18 cellular contexts compared by ENCODE assay signal in the genomic region with DNA sequence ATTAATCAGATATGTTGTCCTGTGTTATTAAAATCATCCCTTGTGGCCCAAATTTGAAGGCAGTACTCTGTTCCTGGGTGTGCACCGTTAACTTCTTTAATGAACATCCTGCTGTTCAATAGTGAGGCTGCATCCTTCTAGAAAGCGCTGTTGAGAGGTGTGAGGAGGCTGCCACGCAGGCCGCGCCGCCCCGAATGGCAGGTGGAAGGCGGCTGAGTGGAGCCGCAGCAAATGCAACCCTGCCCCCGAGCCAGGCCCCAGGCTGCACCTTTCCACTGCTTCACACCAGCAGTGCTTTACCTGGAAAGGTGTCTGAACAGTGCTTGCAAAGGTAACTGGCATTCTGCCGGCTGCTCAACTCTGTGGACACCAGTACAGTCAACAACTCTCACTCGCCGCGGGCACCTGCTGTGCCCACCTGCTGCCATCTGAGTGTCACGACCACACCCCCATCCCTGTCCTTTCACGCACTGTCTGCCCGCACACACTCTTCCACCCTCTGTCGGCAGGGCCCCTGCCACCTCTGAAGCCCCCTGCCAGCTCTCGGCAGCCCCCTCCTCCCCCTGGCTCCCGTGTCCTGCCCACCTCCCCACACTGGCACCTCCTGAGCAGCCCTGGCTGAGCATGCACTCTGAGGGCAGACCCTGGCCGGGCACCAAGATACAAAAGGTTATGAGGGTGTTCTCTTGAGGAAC.
DNase-seq lines count a peak whose midpoint lies in the region; ATAC-seq, FAIRE-seq and TF ChIP-seq lines count a peak whose summit lies in the region.
"Had no signal": no experiment of that assay in that cellular context is flagged by ENCODE, and none has a peak within 500 bp of the region (broad histone marks: within the 10 kb centered on the region; RNA-seq: fewer than 3 reads in every experiment).

No MANE protein-coding gene starts in this region.

- CTCF ChIA-PET in GM12878 (lab: Yijun Ruan, JAX) = interaction anchor here (2.1 kb wide), 1 partner anchor 32 kb away, joined by 13 read pairs; no protein-coding TSS in a partner anchor

- peak overlapping the region; percentile 55 to 97 (median 92); a peak in 21 of 22 replicates for H3K4me2 ChIP-seq in BLaER1 treated with 17β-estradiol and CSF1 and Interleukin-3, amounts not matched to agents 10 nM and 100 nM
- 0 out of 2 replicates have a peak overlapping the region, but pooled peaks have one; percentile 57 for H3K4me2 ChIP-seq in GM12878 (ENCODE audit: control insufficient read depth, insufficient read depth)

- no peaks in the 10 kb centered on the region for H3K79me2 ChIP-seq in GM12878 (ENCODE audit: control insufficient read depth, insufficient read depth, low read length)

- FAIRE-seq in GM12878 (lab: Jason Lieb, UNC) = no peak
- FAIRE-seq: frontal cortex had no signal

- RAD21 ChIA-PET in GM12878 (lab: Charles Lee; ENCODE audit: unreplicated experiment) = interaction anchor here (0.9 to 6.7 kb wide), 4 partner anchors 26 to 76 kb away, joined by 3 to 129 read pairs (median 16); no protein-coding TSS in a partner anchor

- H3K9ac ChIP-seq in BLaER1 treated with 17β-estradiol and CSF1 and Interleukin-3, amounts not matched to agents 10 nM and 100 nM = peak overlapping the region in 4 of 11 experiments; percentile 45 to 55 (median 50); a peak in 6 of 22 replicates
- H3K9ac ChIP-seq in GM12878 (ENCODE audit: control insufficient read depth, insufficient read depth, low read length) = no peak overlapping the region

- no peak overlapping the region for H3K4me3 ChIP-seq in BLaER1 treated with 17β-estradiol and CSF1 and Interleukin-3, amounts not matched to agents 10 nM and 100 nM
- no peak overlapping the region for H3K4me3 ChIP-seq in GM12878
- H3K4me3 ChIP-seq in brain microvascular endothelial cell (ENCODE audit: low read depth, low read length) = no peak overlapping the region
- H3K4me3 ChIP-seq: coronary artery, left ventricle myocardium inferior, skin epidermis, thyroid gland had no signal

- no peak overlapping the region for H2AFZ ChIP-seq in GM12878 (ENCODE audit: control insufficient read depth, low read depth, low read length)

- peaks cover 66 to 100% (median 93%) of the 10 kb centered on the region in 11 experiments for H4K20me1 ChIP-seq in BLaER1 treated with 17β-estradiol and CSF1 and Interleukin-3, amounts not matched to agents 10 nM and 100 nM
- no peaks in the 10 kb centered on the region for H4K20me1 ChIP-seq in GM12878 (ENCODE audit: control insufficient read depth, insufficient read depth)

- TF ChIP-seq POLR2A in GM12878 (IDR thresholded peaks at IDR 0.05; ENCODE audit: low read depth, low read length) = no peak

- in situ Hi-C loops in GM12878 (cut with MboI) (no loop called here), brain microvascular endothelial cell (cut with HindIII; ENCODE audit: low pct_ligation_motif_present, low sequenced_read_pairs) (no loop called here)

- no TSS peak for BruUV-seq in GM12878 (replicated peaks; lab: Mats Ljungman, UMichigan)

- no peak for TF ChIP-seq RAD21 in GM12878 (IDR thresholded peaks at IDR 0.05; ENCODE audit: insufficient read depth, low read depth, low read length)

- peaks cover 72 to 100% (median 98%) of the 10 kb centered on the region in 10 experiments for H3K4me1 ChIP-seq in BLaER1 treated with 17β-estradiol and CSF1 and Interleukin-3, amounts not matched to agents 10 nM and 100 nM
- peaks cover 34% of the 10 kb centered on the region for H3K4me1 ChIP-seq in GM12878 (ENCODE audit: control insufficient read depth, insufficient read depth, low read length)

- POLR2A ChIA-PET in GM12878 (lab: Charles Lee) = interaction anchor here (1.2 to 7.1 kb wide), 3 partner anchors 11 to 46 kb away, joined by 4 to 77 read pairs (median 19); no protein-coding TSS in a partner anchor

- peak; percentile 68 for DNase-seq in DMS53 (lab: John Stamatoyannopoulos, UW)
- DNase-seq in NCI-H345 (lab: John Stamatoyannopoulos, UW) = peak; percentile 94
- DNase-seq in GM12878 (ENCODE audit: low read depth, low spot score) = no peak
- no peak for DNase-seq in head of caudate nucleus
- no peak for DNase-seq in foreskin melanocyte
- no peak for DNase-seq in brain microvascular endothelial cell
- DNase-seq: DMS 273 treated with DMSO at 0.1 percent for 48 hours, Kasumi-1, left ventricle myocardium inferior, NCI-H1436, NCI-H774, thyroid gland had no signal

- TF ChIP-seq CTCF in GM12878 (IDR thresholded peaks at IDR 0.05 in 2 of 3, conservative IDR thresholded peaks at IDR 0.05 in 1 of 3; ENCODE audit: control insufficient read depth in 2 of 3, extremely low read depth in 1 of 3, insufficient read depth in 1 of 3, low read depth in 3 of 3, low read length in 3 of 3) (no peak), brain microvascular endothelial cell (IDR thresholded peaks at IDR 0.05; ENCODE audit: low read depth, low read length, missing control alignments) (no peak)

- TF ChIP-seq EP300 in GM12878 (IDR thresholded peaks at IDR 0.05; ENCODE audit: borderline replicate concordance in 1 of 2, control insufficient read depth in 1 of 2, low read depth in 2 of 2, low read length in 2 of 2) = no peak

- H3K27me3 ChIP-seq in BLaER1 treated with 17β-estradiol and CSF1 and Interleukin-3, amounts not matched to agents 10 nM and 100 nM = no peaks in the 10 kb centered on the region
- H3K27me3 ChIP-seq in GM12878 (replicated peaks in 1 of 2; ENCODE audit: control insufficient read depth in 2 of 2, insufficient read depth in 2 of 2, low read length in 1 of 2) = no peaks in the 10 kb centered on the region
- no peaks in the 10 kb centered on the region for H3K27me3 ChIP-seq in brain microvascular endothelial cell (replicated peaks)
- H3K27me3 ChIP-seq: thyroid gland had no signal

- 73% methylated on average over 21 of the region's 21 CpGs for WGBS in GM12878 (ENCODE audit: insufficient coverage, insufficient replicate concordance, low lambda C conversion rate, missing lambda C conversion rate)

- intact Hi-C loops in GM12878 (cut with micrococcal nuclease; ENCODE audit: unreplicated experiment) (no loop called here), head of caudate nucleus (cut with DNase I) (no loop called here)

- H3K27ac ChIP-seq in BLaER1 treated with 17β-estradiol and CSF1 and Interleukin-3, amounts not matched to agents 10 nM and 100 nM = peak overlapping the region in 5 of 11 experiments; percentile 3 to 84 (median 80); a peak in 8 of 22 replicates
- H3K27ac ChIP-seq in GM12878 (ENCODE audit: control insufficient read depth, insufficient read depth) (no peak overlapping the region), brain microvascular endothelial cell (no peak overlapping the region)
- H3K27ac ChIP-seq: coronary artery, left ventricle myocardium inferior, RWPE1, skin epidermis, thyroid gland had no signal

- ATAC-seq in GM12878 = no peak
- ATAC-seq in GM19452 (IDR thresholded peaks at IDR 0.05; ENCODE audit: unreplicated experiment) = no peak

- no peaks in the 10 kb centered on the region for H3K9me3 ChIP-seq in BLaER1 treated with 17β-estradiol and CSF1 and Interleukin-3, amounts not matched to agents 10 nM and 100 nM (replicated peaks in 1 of 11)
- no peaks in the 10 kb centered on the region for H3K9me3 ChIP-seq in GM12878 (replicated peaks; ENCODE audit: control insufficient read depth, insufficient read depth, low read length)
- H3K9me3 ChIP-seq: left ventricle myocardium inferior, thyroid gland had no signal

- H3K36me3 ChIP-seq in BLaER1 treated with 17β-estradiol and CSF1 and Interleukin-3, amounts not matched to agents 10 nM and 100 nM = peaks cover 0 to 26% (median 0%) of the 10 kb centered on the region in 11 experiments; a peak in 7 of 22 replicates
- no peaks in the 10 kb centered on the region for H3K36me3 ChIP-seq in GM12878 (ENCODE audit: control insufficient read depth in 2 of 2, insufficient read depth in 2 of 2, low read length in 1 of 2)
- H3K36me3 ChIP-seq in brain microvascular endothelial cell (replicated peaks) = no peaks in the 10 kb centered on the region
- H3K36me3 ChIP-seq: left ventricle myocardium inferior, thyroid gland had no signal

- SMC1A ChIA-PET in GM12878 (lab: Charles Lee; ENCODE audit: uncharacterized antibody, unreplicated experiment) = interaction anchor here (0.6 to 1.2 kb wide), 2 partner anchors 46 to 181 kb away, joined by 3 to 6 read pairs; no protein-coding TSS in a partner anchor

TF ChIP-seq in GM12878, 131 proteins besides CTCF, POLR2A, EP300 and RAD21:
- TF ChIP-seq REST (IDR thresholded peaks at IDR 0.05; ENCODE audit: low read depth, low read length) (no peak), RFX5 (IDR thresholded peaks at IDR 0.05; ENCODE audit: low read depth, low read length) (no peak)

Comparison
In these comparisons a context has a peak if more than half of its experiments do, and no peak if none do; other contexts are left out.
1. DNase-seq: peak in DMS53 (single experiment) and NCI-H345 (single experiment); none in GM12878 (single experiment), head of caudate nucleus (0 of 42), foreskin melanocyte (single experiment) and brain microvascular endothelial cell (single experiment).